Comparison of ENCODE assay signal across 11 cellular contexts in genomic region chr2:20148841-20149702, GRCh38.
DNase-seq lines count a peak whose midpoint lies in the region; ATAC-seq and TF ChIP-seq lines count a peak whose summit lies in the region.
"Had no signal": no experiment of that assay in that cellular context is flagged by ENCODE, and none has a peak within 500 bp of the region (broad histone marks: within the 10 kb centered on the region; RNA-seq: fewer than 3 reads in every experiment).

No MANE protein-coding gene starts in this region.

- ATAC-seq in HG02970 (IDR thresholded peaks at IDR 0.05; ENCODE audit: low FRiP score, unreplicated experiment), result no peak
- ATAC-seq: esophagus mucosa, Panc1 had no signal

- H3K36me3 Mint-ChIP-seq in nephron progenitor cell (ENCODE audit: low read depth), result no peaks in the 10 kb centered on the region

- H3K4me3 Mint-ChIP-seq in nephron progenitor cell, result peak overlapping the region; percentile 2

- peaks cover 88% of the 10 kb centered on the region for H3K4me1 Mint-ChIP-seq in nephron progenitor cell

- no peak overlapping the region for H3K4me3 ChIP-seq in choroid plexus epithelial cell (ENCODE audit: low read depth, low read length)

- no peaks in the 10 kb centered on the region for H3K9me3 Mint-ChIP-seq in nephron progenitor cell

- peak; percentile 12 for TF ChIP-seq CTCF in choroid plexus epithelial cell (conservative IDR thresholded peaks at IDR 0.05; ENCODE audit: low read depth, low read length)
- no peak for TF ChIP-seq CTCF in nephron progenitor cell (IDR thresholded peaks at IDR 0.05)

- DNase-seq in AG20443 (ENCODE audit: low spot score), result peak; percentile 62
- peak; percentile 96 for DNase-seq in M059J (ENCODE audit: low read depth)
- peak; percentile 98 for DNase-seq in choroid plexus epithelial cell (ENCODE audit: low read depth)
- no peak for DNase-seq in nephron progenitor cell
- DNase-seq in NCI-H2081 treated with DMSO at 0.1 percent for 48 hours (lab: John Stamatoyannopoulos, UW), result no peak
- DNase-seq in NCI-H2029 (lab: John Stamatoyannopoulos, UW), result no peak
- DNase-seq in stimulated activated CD4-positive, alpha-beta T cell treated with anti-CD3 and anti-CD28 coated beads, Interleukin-15, amount 100 ng/mL, for 24 hours, result no peak
- DNase-seq: activated T-cell treated with anti-CD3 and anti-CD28 coated beads, Interleukin-2, amount 50 U/mL, for 1 hour had no signal

- peak overlapping the region; percentile 52 for H3K27ac Mint-ChIP-seq in nephron progenitor cell

- peaks cover 3% of the 10 kb centered on the region for H3K27me3 Mint-ChIP-seq in nephron progenitor cell (ENCODE audit: low read depth, poor library complexity)

Comparison
In these comparisons a context has a peak if more than half of its experiments do, and no peak if none do; other contexts are left out.
1. DNase-seq: peak in AG20443 (single experiment), M059J (single experiment) and choroid plexus epithelial cell (single experiment); none in nephron progenitor cell (single experiment), NCI-H2081 treated with DMSO at 0.1 percent for 48 hours (single experiment), NCI-H2029 (single experiment) and stimulated activated CD4-positive, alpha-beta T cell treated with anti-CD3 and anti-CD28 coated beads, Interleukin-15, amount 100 ng/mL, for 24 hours (single experiment).